ENCODE assay signal across 23 cellular contexts in genomic region chr10:116063107-116063506, GRCh38.
A peak's percentile ranks its signal among the peaks of the same experiment; 100 is the strongest.
DNase-seq lines count a peak whose midpoint lies in the region; ATAC-seq, FAIRE-seq and TF ChIP-seq lines count a peak whose summit lies in the region.
"Had no signal": no experiment of that assay in that cellular context is flagged by ENCODE, and none has a peak within 500 bp of the region (broad histone marks: within the 10 kb centered on the region; RNA-seq: fewer than 3 reads in every experiment).

No MANE protein-coding gene starts in this region.

- TF ChIP-seq CTCF in HepG2 (CRISPR knock-in tag; IDR thresholded peaks at IDR 0.05) (no peak), right lobe of liver (IDR thresholded peaks at IDR 0.05) (no peak)

- TF ChIP-seq EP300 in HepG2 (IDR thresholded peaks at IDR 0.05; ENCODE audit: low read depth in 2 of 2, low read length in 2 of 2) (no peak), HepG2 (CRISPR knock-in tag; IDR thresholded peaks at IDR 0.05; ENCODE audit: borderline replicate concordance) (no peak)

- H2AFZ ChIP-seq in HepG2 (ENCODE audit: low read length), result no peak overlapping the region

- H3K36me3 ChIP-seq in HepG2 (replicated peaks in 1 of 2; ENCODE audit: control insufficient read depth in 1 of 2, insufficient read depth in 2 of 2, low read length in 2 of 2) (no peaks in the 10 kb centered on the region), right lobe of liver (no peaks in the 10 kb centered on the region)
- H3K36me3 ChIP-seq: BLaER1 treated with 17β-estradiol and CSF1 and Interleukin-3, amounts not matched to agents 10 nM and 100 nM had no signal

- no TSS peak for BruUV-seq in HepG2 (replicated peaks; lab: Mats Ljungman, UMichigan)

- ATAC-seq in HepG2 (no peak), right lobe of liver (no peak), GM21447 (IDR thresholded peaks at IDR 0.05; ENCODE audit: unreplicated experiment) (no peak)
- ATAC-seq: A549; CD8-positive, alpha-beta T cell; GM12878 had no signal

- intact Hi-C loops in HepG2 (cut with micrococcal nuclease; ENCODE audit: unreplicated experiment) (no loop called here), right lobe of liver (cut with DNase I) (no loop called here), cardiac septum (cut with DNase I) (no loop called here)

- no peak for TF ChIP-seq RAD21 in HepG2 (CRISPR knock-in tag; IDR thresholded peaks at IDR 0.05)

- peaks cover 0 to 1% of the 10 kb centered on the region in 2 experiments; a peak in 2 of 5 replicates for H3K27me3 ChIP-seq in HepG2 (ENCODE audit: control insufficient read depth in 1 of 2, insufficient read depth in 2 of 2, low read length in 2 of 2)
- H3K27me3 ChIP-seq in right lobe of liver, result no peaks in the 10 kb centered on the region
- H3K27me3 ChIP-seq: BLaER1 treated with 17β-estradiol and CSF1 and Interleukin-3, amounts not matched to agents 10 nM and 100 nM had no signal

- POLR2A ChIA-PET in HepG2 (lab: Yijun Ruan, JAX), result no interaction called here

- in situ Hi-C loops in HepG2 (cut with HindIII; ENCODE audit: extremely low pct_ligation_motif_present, low pct_unique_long_range_greater_than_20kb), result no loop called here
- in situ Hi-C loops in SK-MEL-5 (cut with HindIII; ENCODE audit: low pct_unique_long_range_greater_than_20kb, low sequenced_read_pairs), result no loop called here

- WGBS in HepG2 (ENCODE audit: low lambda C conversion rate), result 12% methylated on average over 4 of the region's 4 CpGs
- WGBS in right lobe of liver (ENCODE audit: insufficient coverage, low coverage, low lambda C conversion rate, missing lambda C conversion rate), result 63% methylated on average over 4 of the region's 4 CpGs

- no peak overlapping the region for H3K27ac ChIP-seq in HepG2 (ENCODE audit: extremely low read length, insufficient read depth, low read length)
- H3K27ac ChIP-seq in right lobe of liver, result no peak overlapping the region
- H3K27ac ChIP-seq: 22Rv1; A549; BLaER1 treated with 17β-estradiol and CSF1 and Interleukin-3, amounts not matched to agents 10 nM and 100 nM; C4-2B had no signal

- FAIRE-seq in HepG2 (lab: Jason Lieb, UNC), result no peak
- FAIRE-seq: A549, D721Med, GM12878, GM12892, GM18507 had no signal

- TF ChIP-seq POLR2A in HepG2 (IDR thresholded peaks at IDR 0.05; ENCODE audit: insufficient read depth in 1 of 2, low read depth in 2 of 2, low read length in 2 of 2) (no peak), right lobe of liver (IDR thresholded peaks at IDR 0.05) (no peak)

- H3K9me3 ChIP-seq in HepG2 (ENCODE audit: low read length) (no peaks in the 10 kb centered on the region), right lobe of liver (no peaks in the 10 kb centered on the region)
- H3K9me3 ChIP-seq: A549; BLaER1 treated with 17β-estradiol and CSF1 and Interleukin-3, amounts not matched to agents 10 nM and 100 nM had no signal

- H4K20me1 ChIP-seq in HepG2 (ENCODE audit: insufficient read depth, low read length), result no peaks in the 10 kb centered on the region
- H4K20me1 ChIP-seq: BLaER1 treated with 17β-estradiol and CSF1 and Interleukin-3, amounts not matched to agents 10 nM and 100 nM had no signal

- H3K4me1 ChIP-seq in HepG2 (ENCODE audit: insufficient read depth, low read length) (peaks cover 16% of the 10 kb centered on the region), right lobe of liver (peaks cover 0 to 15% (median 0%) of the 10 kb centered on the region in 4 donors)
- H3K4me1 ChIP-seq: A549 had no signal

- CTCF ChIA-PET in HepG2 (lab: Yijun Ruan, JAX; ENCODE audit: low intra/inter-chr PET ratio, low total read pairs), result no interaction called here

- no peaks in the 10 kb centered on the region for H3K79me2 ChIP-seq in HepG2 (ENCODE audit: insufficient read depth, low read length)

- DNase-seq in HepG2 (ENCODE audit: low spot score), result peak; percentile 4
- no peak for DNase-seq in right lobe of liver
- DNase-seq in SK-MEL-5 (ENCODE audit: low read depth, low spot score), result peak; percentile 6
- no peak for DNase-seq in cardiac septum (ENCODE audit: low spot score)
- DNase-seq: AML-193; Calu3; CD4-positive, alpha-beta T cell; CD8-positive, alpha-beta T cell; COR-L47; DMS53; DMS79; DND-41; EL; GDM1 had no signal

- H3K9ac ChIP-seq in HepG2 (ENCODE audit: insufficient read depth, low read depth, low read length), result no peak overlapping the region
- H3K9ac ChIP-seq: BLaER1 treated with 17β-estradiol and CSF1 and Interleukin-3, amounts not matched to agents 10 nM and 100 nM had no signal

- no peak overlapping the region for H3K4me2 ChIP-seq in HepG2 (ENCODE audit: low read depth, low read length)
- H3K4me2 ChIP-seq: A549; BLaER1 treated with 17β-estradiol and CSF1 and Interleukin-3, amounts not matched to agents 10 nM and 100 nM had no signal

- H3K4me3 ChIP-seq in HepG2 (replicated peaks in 1 of 3; ENCODE audit: insufficient read depth in 1 of 3, low read depth in 2 of 3, low read length in 3 of 3) (no peak overlapping the region), right lobe of liver (no peak overlapping the region)
- H3K4me3 ChIP-seq: A549; BLaER1 treated with 17β-estradiol and CSF1 and Interleukin-3, amounts not matched to agents 10 nM and 100 nM; GM12878 had no signal

TF ChIP-seq in HepG2, 621 proteins besides CTCF, POLR2A, EP300 and RAD21:
- TF ChIP-seq HINFP (CRISPR knock-in tag; IDR thresholded peaks at IDR 0.05; ENCODE audit: low read depth) (no peak), FOSL1 (CRISPR knock-in tag; IDR thresholded peaks at IDR 0.05; ENCODE audit: borderline replicate concordance) (no peak), ZNF180 (CRISPR knock-in tag; IDR thresholded peaks at IDR 0.05; ENCODE audit: borderline replicate concordance, low read depth) (no peak), SOX13 (IDR thresholded peaks at IDR 0.05) (no peak), SOX13 (CRISPR knock-in tag; conservative IDR thresholded peaks at IDR 0.05 in 1 of 2, IDR thresholded peaks at IDR 0.05 in 1 of 2) (peak in 1 of 2 experiments; percentile 53; a peak in 2 of 4 replicates), NPAS2 (CRISPR knock-in tag; IDR thresholded peaks at IDR 0.05; ENCODE audit: borderline replicate concordance) (no peak), FOXK2 (IDR thresholded peaks at IDR 0.05) (no peak)
- TF ChIP-seq, protein P1, sequence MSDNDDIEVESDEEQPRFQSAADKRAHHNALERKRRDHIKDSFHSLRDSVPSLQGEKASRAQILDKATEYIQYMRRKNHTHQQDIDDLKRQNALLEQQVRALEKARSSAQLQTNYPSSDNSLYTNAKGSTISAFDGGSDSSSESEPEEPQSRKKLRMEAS (IDR thresholded peaks at IDR 0.05), result peak; percentile 62; the same call in 1 of the 2 replicates
- TF ChIP-seq, protein P2, sequence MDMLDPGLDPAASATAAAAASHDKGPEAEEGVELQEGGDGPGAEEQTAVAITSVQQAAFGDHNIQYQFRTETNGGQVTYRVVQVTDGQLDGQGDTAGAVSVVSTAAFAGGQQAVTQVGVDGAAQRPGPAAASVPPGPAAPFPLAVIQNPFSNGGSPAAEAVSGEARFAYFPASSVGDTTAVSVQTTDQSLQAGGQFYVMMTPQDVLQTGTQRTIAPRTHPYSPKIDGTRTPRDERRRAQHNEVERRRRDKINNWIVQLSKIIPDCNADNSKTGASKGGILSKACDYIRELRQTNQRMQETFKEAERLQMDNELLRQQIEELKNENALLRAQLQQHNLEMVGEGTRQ (IDR thresholded peaks at IDR 0.05; ENCODE audit: low read depth, low read length), result 0 out of 2 replicates have a peak, but pooled peaks have one; percentile 28
- TF ChIP-seq, protein P2 (CRISPR knock-in tag; IDR thresholded peaks at IDR 0.05; ENCODE audit: borderline replicate concordance), result no peak

Comparison
In these comparisons a context has a peak if more than half of its experiments do, and no peak if none do; other contexts are left out.
1. DNase-seq: peak in HepG2 (single experiment) and SK-MEL-5 (single experiment); none in right lobe of liver (0 of 3) and cardiac septum (single experiment).